Comparison of ENCODE assay signal across 1 cellular context in the genomic region with DNA sequence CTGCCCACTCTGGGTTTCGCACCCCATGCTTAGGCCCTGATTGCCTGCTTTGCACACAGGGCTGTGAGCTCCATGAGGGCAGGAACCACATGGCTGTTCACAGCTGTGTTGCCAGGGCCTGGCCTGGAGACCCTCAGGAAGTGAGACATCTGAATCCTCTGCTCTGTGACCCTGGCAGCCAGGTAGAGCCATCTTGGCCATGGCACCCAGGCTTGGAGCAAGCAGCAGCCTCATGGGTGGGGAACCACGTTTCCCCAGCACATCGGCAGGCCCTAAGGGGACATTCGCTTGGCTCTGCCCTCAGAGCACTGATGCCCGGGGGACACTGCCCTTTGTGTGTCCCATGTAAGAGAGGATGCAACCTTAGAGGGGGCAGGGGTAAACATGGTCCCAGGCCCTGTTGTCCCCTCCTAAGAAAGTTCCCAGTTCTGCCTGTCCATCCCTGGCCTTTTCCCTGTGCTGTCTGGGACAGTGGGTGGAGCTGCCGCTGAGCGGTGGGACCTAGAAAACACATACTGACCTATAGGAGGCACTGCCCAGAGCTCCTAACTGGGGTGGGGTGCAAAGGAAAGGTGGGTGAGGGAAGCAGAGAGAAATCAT.
TF ChIP-seq lines count a peak whose summit lies in the region.

No MANE protein-coding gene starts in this region.

TF ChIP-seq in H1, 55 proteins besides CTCF, POLR2A, EP300 and RAD21:
- TF ChIP-seq GTF2F1 (IDR thresholded peaks at IDR 0.05; ENCODE audit: borderline replicate concordance, low read depth, low read length) (no peak), RBBP5 (IDR thresholded peaks at IDR 0.05; ENCODE audit: borderline replicate concordance, low read depth, low read length) (no peak), TAF1 (IDR thresholded peaks at IDR 0.05; ENCODE audit: low read depth, low read length) (no peak), RNF2 (IDR thresholded peaks at IDR 0.05; ENCODE audit: borderline replicate concordance, low read depth, low read length, missing control alignments, poor library complexity, severe bottlenecking) (peak; percentile 18)
- TF ChIP-seq, protein P1, sequence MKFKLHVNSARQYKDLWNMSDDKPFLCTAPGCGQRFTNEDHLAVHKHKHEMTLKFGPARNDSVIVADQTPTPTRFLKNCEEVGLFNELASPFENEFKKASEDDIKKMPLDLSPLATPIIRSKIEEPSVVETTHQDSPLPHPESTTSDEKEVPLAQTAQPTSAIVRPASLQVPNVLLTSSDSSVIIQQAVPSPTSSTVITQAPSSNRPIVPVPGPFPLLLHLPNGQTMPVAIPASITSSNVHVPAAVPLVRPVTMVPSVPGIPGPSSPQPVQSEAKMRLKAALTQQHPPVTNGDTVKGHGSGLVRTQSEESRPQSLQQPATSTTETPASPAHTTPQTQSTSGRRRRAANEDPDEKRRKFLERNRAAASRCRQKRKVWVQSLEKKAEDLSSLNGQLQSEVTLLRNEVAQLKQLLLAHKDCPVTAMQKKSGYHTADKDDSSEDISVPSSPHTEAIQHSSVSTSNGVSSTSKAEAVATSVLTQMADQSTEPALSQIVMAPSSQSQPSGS (IDR thresholded peaks at IDR 0.05; ENCODE audit: low read length) = no peak
TF ChIP-seq in H1: peak in this region for 1.
